In the genomic region with DNA sequence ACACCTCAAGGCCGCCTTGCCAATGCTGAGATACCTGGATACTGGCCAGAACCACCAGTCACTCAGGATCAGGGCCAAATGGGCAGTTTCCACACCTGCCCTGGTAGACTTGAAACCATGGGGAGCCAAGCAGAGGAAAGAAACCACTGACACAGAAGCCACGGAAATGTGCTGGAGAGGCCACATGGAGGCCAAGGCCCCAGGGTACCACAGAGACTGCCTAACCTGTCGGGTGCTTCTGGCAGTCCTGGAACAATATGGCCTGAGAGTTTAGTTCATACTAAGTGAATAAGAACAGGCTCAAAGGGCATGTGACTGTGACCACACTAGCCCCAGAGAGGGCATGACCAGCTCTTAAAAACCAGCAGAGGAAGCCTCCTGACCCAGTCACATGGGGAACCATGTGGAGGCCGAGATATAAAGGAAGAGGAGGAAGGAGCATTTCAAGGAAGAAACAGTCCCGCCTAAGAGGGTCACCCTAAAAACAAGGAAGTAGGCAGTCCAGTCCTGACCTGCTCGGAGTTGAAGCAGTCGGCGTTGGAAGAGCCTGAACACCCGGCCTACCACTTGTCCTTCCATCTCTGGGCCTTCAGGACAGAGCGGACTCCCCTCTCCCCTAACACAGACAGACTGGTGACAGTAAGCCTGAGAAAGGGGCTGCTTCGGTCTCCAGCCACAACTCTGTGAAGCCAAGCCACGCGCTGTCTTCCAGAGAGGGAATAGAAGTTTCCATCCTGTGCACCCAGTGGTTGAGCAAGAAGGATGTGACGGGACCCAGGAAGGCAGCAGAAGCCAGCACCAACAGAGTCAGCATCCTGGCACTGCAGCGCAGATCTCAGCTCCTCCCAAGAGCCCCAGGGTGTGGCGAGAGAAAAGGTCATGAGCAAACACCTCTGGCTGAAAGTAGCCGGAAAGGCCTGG, we compare ENCODE assay signal across 8 cellular contexts. TPM values are rescaled to one million over a fixed set of nuclear protein-coding genes. Genes with fewer than 3 reads are reported as not detected.
DNase-seq lines count a peak whose midpoint lies in the region; TF ChIP-seq lines count a peak whose summit lies in the region.

Gene DENND2D (minus strand): TSS at position 766 of the 921 bp plus-strand sequence. CDS start 187 bp downstream, at position 579.

- peak; percentile 32 for DNase-seq in OCI-M1 (lab: John Stamatoyannopoulos, UW)
- peak; percentile 83 for DNase-seq in activated effector memory CD4-positive, alpha-beta T cell treated with anti-CD3 and anti-CD28 coated beads, Interleukin-2, amount 50 U/mL, for 16 hours
- DNase-seq in stimulated activated CD8-positive, alpha-beta memory T cell treated with anti-CD3 and anti-CD28 coated beads, Interleukin-15, amount 100 ng/mL, for 4 hours (ENCODE audit: low read depth in 2 of 2): peak; percentile 39
- DNase-seq in DMS153 treated with DMSO at 0.1 percent for 48 hours (lab: John Stamatoyannopoulos, UW; ENCODE audit: unreplicated experiment): no peak
- DNase-seq in SHP77 (lab: John Stamatoyannopoulos, UW): no peak
- DNase-seq in germinal center (ENCODE audit: low spot score): no peak
- no peak for DNase-seq in chondrocyte (ENCODE audit: low spot score)

- H3K27ac Mint-ChIP-seq in chondrocyte (ENCODE audit: unreplicated experiment): no peak within 1 kb of the TSS

- H3K4me3 Mint-ChIP-seq in chondrocyte (ENCODE audit: unreplicated experiment): no peak within 1 kb of the TSS

- H3K36me3 Mint-ChIP-seq in chondrocyte (ENCODE audit: low read depth): no peaks in the 10 kb centered on the region

- WGBS in liver: 66% methylated on average over 17 of the region's 17 CpGs

- peak within 1 kb of the TSS in 1 of 2 donors; percentile 41 for H3K9ac ChIP-seq in liver (ENCODE audit: low read depth in 1 of 2, low read length in 2 of 2)

- no peaks in the 10 kb centered on the region for H3K4me1 Mint-ChIP-seq in chondrocyte (ENCODE audit: low read depth)

- H3K9me3 Mint-ChIP-seq in chondrocyte (ENCODE audit: low read depth): no peaks in the 10 kb centered on the region

- no peak for TF ChIP-seq CTCF in liver (IDR thresholded peaks at IDR 0.05; ENCODE audit: low read depth, low read length, missing input control)
- TF ChIP-seq CTCF in chondrocyte (IDR thresholded peaks at IDR 0.05): no peak

- peaks cover 0 to 17% (median 1%) of the 10 kb centered on the region in 4 donors for H3K36me3 ChIP-seq in liver (ENCODE audit: control insufficient read depth in 4 of 4, insufficient read depth in 3 of 4, low read depth in 1 of 4, low read length in 3 of 4)

- H3K4me3 ChIP-seq in liver (ENCODE audit: low read depth in 1 of 3, low read length in 3 of 3): peak within 1 kb of the TSS in 2 of 3 donors; percentile 19 to 31

- H3K27me3 ChIP-seq in liver (ENCODE audit: control insufficient read depth in 4 of 4, insufficient read depth in 4 of 4, low read length in 3 of 4): no peaks in the 10 kb centered on the region

- H3K4me1 ChIP-seq in liver (ENCODE audit: control insufficient read depth in 4 of 4, insufficient read depth in 4 of 4, low read length in 3 of 4): peaks cover 10 to 75% (median 58%) of the 10 kb centered on the region in 4 donors

- TF ChIP-seq RAD21 in liver (IDR thresholded peaks at IDR 0.05): no peak

- H3K27ac ChIP-seq in liver (ENCODE audit: low read depth in 1 of 2, low read length in 2 of 2): peak within 1 kb of the TSS; percentile 55 to 80

- H3K9me3 ChIP-seq in liver (ENCODE audit: control insufficient read depth in 4 of 4, low read length in 3 of 4): no peaks in the 10 kb centered on the region

- peaks cover 2% of the 10 kb centered on the region for H3K27me3 Mint-ChIP-seq in chondrocyte (ENCODE audit: low read depth)

TF ChIP-seq in liver, 16 proteins besides CTCF, POLR2A, EP300 and RAD21:
- TF ChIP-seq REST (IDR thresholded peaks at IDR 0.05) (no peak), RXRA (IDR thresholded peaks at IDR 0.05) (peak in 1 of 2 donors; percentile 46), SP1 (IDR thresholded peaks at IDR 0.05) (peak; percentile 67), HNF4A (conservative IDR thresholded peaks at IDR 0.05) (peak; percentile 38 to 57), YY1 (IDR thresholded peaks at IDR 0.05) (no peak), TAF1 (conservative IDR thresholded peaks at IDR 0.05) (no peak), NR2F2 (IDR thresholded peaks at IDR 0.05) (no peak), ATF3 (IDR thresholded peaks at IDR 0.05) (no peak), HNF4G (IDR thresholded peaks at IDR 0.05) (no peak), FOXA1 (IDR thresholded peaks at IDR 0.05) (no peak), JUND (IDR thresholded peaks at IDR 0.05) (no peak), FOXA2 (IDR thresholded peaks at IDR 0.05) (no peak), EGR1 (IDR thresholded peaks at IDR 0.05; ENCODE audit: low read depth in 2 of 2) (no peak), GABPA (IDR thresholded peaks at IDR 0.05 in 1 of 2, conservative IDR thresholded peaks at IDR 0.05 in 1 of 2) (no peak)
- TF ChIP-seq, protein P1, sequence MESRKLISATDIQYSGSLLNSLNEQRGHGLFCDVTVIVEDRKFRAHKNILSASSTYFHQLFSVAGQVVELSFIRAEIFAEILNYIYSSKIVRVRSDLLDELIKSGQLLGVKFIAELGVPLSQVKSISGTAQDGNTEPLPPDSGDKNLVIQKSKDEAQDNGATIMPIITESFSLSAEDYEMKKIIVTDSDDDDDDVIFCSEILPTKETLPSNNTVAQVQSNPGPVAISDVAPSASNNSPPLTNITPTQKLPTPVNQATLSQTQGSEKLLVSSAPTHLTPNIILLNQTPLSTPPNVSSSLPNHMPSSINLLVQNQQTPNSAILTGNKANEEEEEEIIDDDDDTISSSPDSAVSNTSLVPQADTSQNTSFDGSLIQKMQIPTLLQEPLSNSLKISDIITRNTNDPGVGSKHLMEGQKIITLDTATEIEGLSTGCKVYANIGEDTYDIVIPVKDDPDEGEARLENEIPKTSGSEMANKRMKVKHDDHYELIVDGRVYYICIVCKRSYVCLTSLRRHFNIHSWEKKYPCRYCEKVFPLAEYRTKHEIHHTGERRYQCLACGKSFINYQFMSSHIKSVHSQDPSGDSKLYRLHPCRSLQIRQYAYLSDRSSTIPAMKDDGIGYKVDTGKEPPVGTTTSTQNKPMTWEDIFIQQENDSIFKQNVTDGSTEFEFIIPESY (IDR thresholded peaks at IDR 0.05): no peak
- TF ChIP-seq, protein P2, sequence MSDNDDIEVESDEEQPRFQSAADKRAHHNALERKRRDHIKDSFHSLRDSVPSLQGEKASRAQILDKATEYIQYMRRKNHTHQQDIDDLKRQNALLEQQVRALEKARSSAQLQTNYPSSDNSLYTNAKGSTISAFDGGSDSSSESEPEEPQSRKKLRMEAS (IDR thresholded peaks at IDR 0.05): peak; percentile 45

RNA-seq across cellular contexts. Expression of gene DENND2D, which starts in this region (rescaled TPM):
- total RNA-seq in liver: 10 to 100 TPM; 14.9 to 20.7 TPM
- polyA plus RNA-seq in liver: 10 to 100 TPM in 1 of 2 donors, 1 to 10 TPM in 1; 8.8 to 10.7 TPM
- total RNA-seq in chondrocyte: 0.25 TPM in 1 of 3 replicates, not detected in the others

Comparison
In these comparisons a context has a peak if more than half of its experiments do, and no peak if none do; other contexts are left out.
1. RNA of gene DENND2D (total RNA-seq): 14.9 to 20.7 TPM in liver; 0.25 TPM in chondrocyte; every median in the first group is over 10 times any median in the second.
2. DNase-seq: peak in OCI-M1 (single experiment), activated effector memory CD4-positive, alpha-beta T cell treated with anti-CD3 and anti-CD28 coated beads, Interleukin-2, amount 50 U/mL, for 16 hours (single experiment) and stimulated activated CD8-positive, alpha-beta memory T cell treated with anti-CD3 and anti-CD28 coated beads, Interleukin-15, amount 100 ng/mL, for 4 hours (2 of 2); none in DMS153 treated with DMSO at 0.1 percent for 48 hours (single experiment), SHP77 (0 of 2), germinal center (single experiment) and chondrocyte (single experiment).